In the genomic region with DNA sequence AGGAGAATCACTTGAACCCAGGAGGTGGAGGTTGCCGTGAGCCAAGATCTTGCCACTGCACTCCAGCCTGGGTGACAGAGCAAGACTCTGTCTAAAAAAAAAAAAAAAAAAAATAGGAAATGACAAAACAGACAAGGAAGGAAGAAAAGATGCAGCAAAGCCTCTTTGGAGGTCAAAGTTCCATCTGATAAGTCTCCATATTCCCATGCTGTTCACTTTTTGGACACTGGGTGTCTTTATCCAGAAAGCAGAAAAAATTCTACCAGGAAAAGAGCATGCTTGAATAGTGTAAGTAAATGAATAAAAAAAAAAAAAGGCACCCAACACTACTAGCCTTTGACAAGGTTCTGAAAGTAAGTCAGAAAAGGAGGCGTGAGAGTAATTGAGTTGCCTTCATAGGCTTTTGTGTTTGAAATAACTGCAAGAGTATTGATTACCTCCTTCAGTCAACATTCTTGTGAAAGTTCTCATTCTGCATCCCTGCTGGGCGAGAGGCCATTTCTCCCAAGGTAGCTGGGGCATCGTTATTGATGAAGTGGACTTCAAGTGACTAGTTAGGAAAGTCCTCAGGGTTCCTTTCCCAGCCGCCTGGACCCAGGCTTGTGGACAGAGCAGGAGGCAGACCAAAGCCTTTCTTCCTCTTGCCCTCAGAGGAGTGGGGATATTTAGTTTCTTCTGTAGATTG, we compare ENCODE assay signal across 12 cellular contexts.
DNase-seq lines count a peak whose midpoint lies in the region; ATAC-seq and TF ChIP-seq lines count a peak whose summit lies in the region.
"Had no signal": no experiment of that assay in that cellular context is flagged by ENCODE, and none has a peak within 500 bp of the region (broad histone marks: within the 10 kb centered on the region; RNA-seq: fewer than 3 reads in every experiment).

No MANE protein-coding gene starts in this region.

- ATAC-seq in mucosa of descending colon (peak; percentile 94), HG03565 (IDR thresholded peaks at IDR 0.05; ENCODE audit: unreplicated experiment) (no peak)

- H3K4me3 ChIP-seq in LNCaP clone FGC (ENCODE audit: low read depth, low read length), result no peak overlapping the region
- no peak overlapping the region for H3K4me3 ChIP-seq in cardiac fibroblast (replicated peaks in 1 of 2; ENCODE audit: low read depth in 2 of 2, low read length in 2 of 2)
- no peak overlapping the region for H3K4me3 ChIP-seq in mucosa of descending colon
- H3K4me3 ChIP-seq in effector memory CD4-positive, alpha-beta T cell (ENCODE audit: insufficient read depth, low read depth, low read length, poor library complexity, severe bottlenecking), result no peak overlapping the region
- no peak overlapping the region for H3K4me3 ChIP-seq in spleen
- H3K4me3 ChIP-seq: skin epidermis, upper lobe of left lung had no signal

- no peak overlapping the region for H3K4me3 Mint-ChIP-seq in CD14-positive monocyte
- H3K4me3 Mint-ChIP-seq: activated naive CD8-positive, alpha-beta T cell treated with anti-CD3 and anti-CD28 coated beads, Interleukin-2, amount 10 ng/mL, durations not matched to agents 7 days and 5 days had no signal

- H3K4me1 Mint-ChIP-seq in CD14-positive monocyte, result peaks cover 15% of the 10 kb centered on the region

- TF ChIP-seq CTCF in CD14-positive monocyte (IDR thresholded peaks at IDR 0.05), result peak; percentile 12
- peak; percentile 19; the same call in 1 of the 2 replicates for TF ChIP-seq CTCF in LNCaP clone FGC (IDR thresholded peaks at IDR 0.05; ENCODE audit: control insufficient read depth, extremely low read depth, insufficient read depth)
- peak; percentile 2 for TF ChIP-seq CTCF in cardiac fibroblast (IDR thresholded peaks at IDR 0.05; ENCODE audit: low read depth, low read length)
- peak; percentile 25 for TF ChIP-seq CTCF in mucosa of descending colon (IDR thresholded peaks at IDR 0.05)
- peak in 4 of 11 experiments; percentile 16 to 30 (median 26) for TF ChIP-seq CTCF in spleen (IDR thresholded peaks at IDR 0.05 in 8 of 11, conservative IDR thresholded peaks at IDR 0.05 in 3 of 11)

- no peak for TF ChIP-seq POLR2A in spleen (IDR thresholded peaks at IDR 0.05)

- 78 to 96% (median 90%) methylated on average over 5 of the region's 5 CpGs for WGBS in spleen, 5 donors

- no peaks in the 10 kb centered on the region for H3K27me3 ChIP-seq in effector memory CD4-positive, alpha-beta T cell (replicated peaks; ENCODE audit: control insufficient read depth, insufficient read depth, low read length, poor library complexity, severe bottlenecking)
- H3K27me3 ChIP-seq in spleen (replicated peaks in 1 of 7), result no peaks in the 10 kb centered on the region
- H3K27me3 ChIP-seq: upper lobe of left lung had no signal

- no peak overlapping the region for H3K27ac ChIP-seq in effector memory CD4-positive, alpha-beta T cell (ENCODE audit: insufficient read depth, low read length, poor library complexity, severe bottlenecking)
- H3K27ac ChIP-seq in spleen, result no peak overlapping the region
- H3K27ac ChIP-seq: skin epidermis, upper lobe of left lung had no signal

- H3K4me1 ChIP-seq in mucosa of descending colon (ENCODE audit: low read depth), result peaks cover 5% of the 10 kb centered on the region
- H3K4me1 ChIP-seq in effector memory CD4-positive, alpha-beta T cell (ENCODE audit: control insufficient read depth, insufficient read depth, low read length, poor library complexity, severe bottlenecking), result no peaks in the 10 kb centered on the region
- peaks cover 0 to 19% (median 7%) of the 10 kb centered on the region in 6 donors for H3K4me1 ChIP-seq in spleen
- H3K4me1 ChIP-seq: upper lobe of left lung had no signal

- DNase-seq in CD14-positive monocyte (ENCODE audit: low spot score) (no peak), LNCaP clone FGC (ENCODE audit: low read depth) (no peak), cardiac fibroblast (ENCODE audit: low read depth in 2 of 2) (peak; percentile 15 to 22), mucosa of descending colon (peak in 1 of 3 donors; percentile 59), spleen (no peak), hippocampal formation (lab: John Stamatoyannopoulos, UW) (no peak)
- no peak for DNase-seq in effector memory CD4-positive, alpha-beta T cell
- DNase-seq: activated naive CD8-positive, alpha-beta T cell treated with anti-CD3 and anti-CD28 coated beads, Interleukin-2, amount 10 ng/mL, durations not matched to agents 7 days and 5 days; T-helper 2 cell had no signal

- peaks cover 0 to 3% (median 0%) of the 10 kb centered on the region in 7 donors for H3K9me3 Mint-ChIP-seq in CD14-positive monocyte
- H3K9me3 Mint-ChIP-seq: activated naive CD8-positive, alpha-beta T cell treated with anti-CD3 and anti-CD28 coated beads, Interleukin-2, amount 10 ng/mL, durations not matched to agents 7 days and 5 days had no signal

- no peaks in the 10 kb centered on the region for H3K36me3 ChIP-seq in mucosa of descending colon (ENCODE audit: low read depth)
- no peaks in the 10 kb centered on the region for H3K36me3 ChIP-seq in effector memory CD4-positive, alpha-beta T cell (ENCODE audit: control insufficient read depth, insufficient read depth, low read length)
- H3K36me3 ChIP-seq in spleen, result no peaks in the 10 kb centered on the region
- H3K36me3 ChIP-seq: upper lobe of left lung had no signal

- no peaks in the 10 kb centered on the region for H3K9me3 ChIP-seq in mucosa of descending colon
- no peaks in the 10 kb centered on the region for H3K9me3 ChIP-seq in effector memory CD4-positive, alpha-beta T cell (ENCODE audit: control insufficient read depth, low read length)
- H3K9me3 ChIP-seq in spleen, result no peaks in the 10 kb centered on the region
- H3K9me3 ChIP-seq: upper lobe of left lung had no signal

- H3K36me3 Mint-ChIP-seq in CD14-positive monocyte, result no peaks in the 10 kb centered on the region
- H3K36me3 Mint-ChIP-seq: activated naive CD8-positive, alpha-beta T cell treated with anti-CD3 and anti-CD28 coated beads, Interleukin-2, amount 10 ng/mL, durations not matched to agents 7 days and 5 days had no signal

- intact Hi-C loops in CD14-positive monocyte (cut with micrococcal nuclease), result loop anchor here (2.0 to 10.0 kb wide), 3 partner anchors 17 to 155 kb away; a partner anchor contains a TSS
- intact Hi-C loops in mucosa of descending colon (cut with DNase I, micrococcal nuclease), result loop anchor here in 1 of 2 donors (10.0 kb wide), 1 partner anchor 155 kb away; a partner anchor contains a TSS
- intact Hi-C loops in spleen (cut with DNase I; ENCODE audit: low total_unique reads), result no loop called here

- H3K27me3 Mint-ChIP-seq in CD14-positive monocyte (ENCODE audit: low read depth in 3 of 3), result peaks cover 0 to 4% (median 0%) of the 10 kb centered on the region in 3 donors

- H3K27ac Mint-ChIP-seq in CD14-positive monocyte, result peak overlapping the region in 5 of 7 donors; percentile 19 to 71 (median 37)
- H3K27ac Mint-ChIP-seq: activated naive CD8-positive, alpha-beta T cell treated with anti-CD3 and anti-CD28 coated beads, Interleukin-2, amount 10 ng/mL, durations not matched to agents 7 days and 5 days had no signal

Comparison
In these comparisons a context has a peak if more than half of its experiments do, and no peak if none do; other contexts are left out.
1. DNase-seq: peak in cardiac fibroblast (2 of 2); none in CD14-positive monocyte (single experiment), LNCaP clone FGC (single experiment), effector memory CD4-positive, alpha-beta T cell (0 of 3), spleen (single experiment) and hippocampal formation (0 of 2).